In the genomic region with DNA sequence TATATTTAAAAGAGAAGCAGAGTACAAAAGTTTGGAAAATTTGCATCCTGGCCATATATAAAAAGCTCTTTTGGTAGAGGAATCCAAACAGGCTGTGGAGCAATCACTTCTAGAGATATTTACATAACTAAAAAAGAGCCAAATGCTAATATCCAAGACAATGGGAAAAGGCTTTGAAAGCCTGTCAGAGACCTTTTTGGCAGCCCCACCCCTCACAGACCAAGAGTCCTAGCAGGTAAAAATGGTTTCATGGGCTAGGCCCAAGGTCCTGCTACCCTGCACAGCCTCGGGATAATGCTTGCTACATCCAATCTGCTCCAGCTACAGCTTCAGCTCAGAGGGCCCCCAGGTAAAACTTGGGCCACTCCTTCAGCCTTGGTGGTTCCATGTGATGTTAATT, we compare ENCODE assay signal across 11 cellular contexts.
DNase-seq lines count a peak whose midpoint lies in the region; ATAC-seq and TF ChIP-seq lines count a peak whose summit lies in the region.
"Had no signal": no experiment of that assay in that cellular context is flagged by ENCODE, and none has a peak within 500 bp of the region (broad histone marks: within the 10 kb centered on the region; RNA-seq: fewer than 3 reads in every experiment).

No MANE protein-coding gene starts in this region.

- no peaks in the 10 kb centered on the region for H3K36me3 ChIP-seq in HAP-1 (replicated peaks)
- no peaks in the 10 kb centered on the region for H3K36me3 ChIP-seq in ascending aorta
- H3K36me3 ChIP-seq: BLaER1 had no signal

- POLR2A ChIA-PET in RWPE1 (lab: Yijun Ruan, JAX; ENCODE audit: low non-redundant PET), result no interaction called here

- in situ Hi-C loops in HAP-1 (cut with MboI; ENCODE audit: low sequenced_read_pairs), result no loop called here

- DNase-seq in HAP-1 (ENCODE audit: low spot score in 2 of 2) (peak; percentile 65 to 77), RWPE1 (ENCODE audit: low spot score) (peak; percentile 0), iPS DF 19.7 (ENCODE audit: low read depth, low spot score) (peak; percentile 25), AG20443 (ENCODE audit: low spot score) (no peak), ascending aorta (ENCODE audit: low spot score in 2 of 2) (no peak)
- DNase-seq: AML-193, DMS53 had no signal

- H3K4me3 ChIP-seq in HAP-1 (no peak overlapping the region), ascending aorta (no peak overlapping the region)
- H3K4me3 ChIP-seq: A549, BLaER1 had no signal

- H3K27me3 ChIP-seq in HAP-1 (ENCODE audit: low read depth) (no peaks in the 10 kb centered on the region; the same call in 1 of the 2 replicates), ascending aorta (no peaks in the 10 kb centered on the region)
- H3K27me3 ChIP-seq: BLaER1 had no signal

- ATAC-seq in GM21825 (IDR thresholded peaks at IDR 0.05; ENCODE audit: unreplicated experiment) (no peak), GM18867 (IDR thresholded peaks at IDR 0.05; ENCODE audit: unreplicated experiment) (no peak)
- ATAC-seq: A549 had no signal

- no peaks in the 10 kb centered on the region for H3K9me3 ChIP-seq in HAP-1
- H3K9me3 ChIP-seq in ascending aorta, result peaks cover 0 to 5% of the 10 kb centered on the region in 2 donors
- H3K9me3 ChIP-seq: A549, BLaER1 had no signal

- H3K4me1 ChIP-seq in HAP-1, result peaks cover 11% of the 10 kb centered on the region; the same call in 1 of the 2 replicates
- H3K4me1 ChIP-seq in ascending aorta, result no peaks in the 10 kb centered on the region
- H3K4me1 ChIP-seq: A549, BLaER1 had no signal

- TF ChIP-seq CTCF in RWPE1 (conservative IDR thresholded peaks at IDR 0.05; ENCODE audit: low read depth) (no peak), ascending aorta (IDR thresholded peaks at IDR 0.05) (no peak)

- H3K27ac ChIP-seq in RWPE1 (no peak overlapping the region), ascending aorta (no peak overlapping the region)
- H3K27ac ChIP-seq: A549, BLaER1 had no signal

- CTCF ChIA-PET in RWPE1 (lab: Yijun Ruan, JAX), result no interaction called here

- intact Hi-C loops in ascending aorta (cut with DNase I), result no loop called here

Comparison
In these comparisons a context has a peak if more than half of its experiments do, and no peak if none do; other contexts are left out.
1. DNase-seq: peak in HAP-1 (2 of 2), RWPE1 (single experiment) and iPS DF 19.7 (single experiment); none in AG20443 (single experiment) and ascending aorta (0 of 2).